Comparison of ENCODE assay signal across 17 cellular contexts in genomic region chr17:17545984-17546383, GRCh38.
"Had no signal": no experiment of that assay in that cellular context is flagged by ENCODE, and none has a peak within 500 bp of the region (broad histone marks: within the 10 kb centered on the region; RNA-seq: fewer than 3 reads in every experiment).

No MANE protein-coding gene starts in this region.

- H3K27ac Mint-ChIP-seq: activated CD4-positive, alpha-beta T cell treated with anti-CD3 and anti-CD28 coated beads, Interleukin-2, amount 10 ng/mL, durations not matched to agents 7 days and 5 days; activated naive CD8-positive, alpha-beta T cell treated with anti-CD3 and anti-CD28 coated beads, Interleukin-2, amount 10 ng/mL, durations not matched to agents 7 days and 5 days; activated T-helper 1 cell treated with anti-CD3 and anti-CD28 coated beads, Interleukin-12 subunit alpha, Interleukin-12 subunit beta, Interleukin-2, Interleukin-4 antibody, amounts not matched to agents 30 ng/mL and 10 ng/mL and 1 ng/mL, durations not matched to agents 14 hours and 24 hours and 36 hours; natural killer cell; stimulated activated naive CD8-positive, alpha-beta T cell treated with anti-CD3 and anti-CD28 coated beads, Interleukin-15, Interleukin-2, amounts not matched to agents 100 ng/mL and 50 ng/mL, for 24 hours had no signal

- H3K27me3 Mint-ChIP-seq: activated CD4-positive, alpha-beta T cell treated with anti-CD3 and anti-CD28 coated beads, Interleukin-2, amount 10 ng/mL, durations not matched to agents 7 days and 5 days; activated naive CD8-positive, alpha-beta T cell treated with anti-CD3 and anti-CD28 coated beads, Interleukin-2, amount 10 ng/mL, durations not matched to agents 7 days and 5 days; stimulated activated naive CD8-positive, alpha-beta T cell treated with anti-CD3 and anti-CD28 coated beads, Interleukin-15, Interleukin-2, amounts not matched to agents 100 ng/mL and 50 ng/mL, for 24 hours had no signal

- DNase-seq: activated CD4-positive, alpha-beta T cell treated with anti-CD3 and anti-CD28 coated beads, Interleukin-2, amount 10 ng/mL, durations not matched to agents 7 days and 5 days; activated CD8-positive, alpha-beta memory T cell treated with anti-CD3 and anti-CD28 coated beads for 24 hours; activated naive CD4-positive, alpha-beta T cell; activated naive CD8-positive, alpha-beta T cell treated with anti-CD3 and anti-CD28 coated beads, Interleukin-2, amount 10 ng/mL, durations not matched to agents 7 days and 5 days; colonic mucosa; hippocampal formation; mesenchymal stem cell; natural killer cell; sigmoid colon; spleen had no signal

- H3K36me3 Mint-ChIP-seq: activated naive CD8-positive, alpha-beta T cell treated with anti-CD3 and anti-CD28 coated beads, Interleukin-2, amount 10 ng/mL, durations not matched to agents 7 days and 5 days; natural killer cell had no signal

- H3K27ac ChIP-seq: colonic mucosa, psoas muscle, sigmoid colon, spleen had no signal

- H3K27me3 ChIP-seq: breast epithelium, colonic mucosa, sigmoid colon, spleen had no signal

- H3K9me3 ChIP-seq: breast epithelium, colonic mucosa, psoas muscle, sigmoid colon, spleen had no signal

- H3K4me1 Mint-ChIP-seq: activated CD4-positive, alpha-beta T cell treated with anti-CD3 and anti-CD28 coated beads, Interleukin-2, amount 10 ng/mL, durations not matched to agents 7 days and 5 days; activated naive CD8-positive, alpha-beta T cell treated with anti-CD3 and anti-CD28 coated beads, Interleukin-2, amount 10 ng/mL, durations not matched to agents 7 days and 5 days; natural killer cell had no signal

- FAIRE-seq: keratinocyte, urothelium cell line had no signal

- H3K4me3 Mint-ChIP-seq: activated CD4-positive, alpha-beta T cell treated with anti-CD3 and anti-CD28 coated beads, Interleukin-2, amount 10 ng/mL, durations not matched to agents 7 days and 5 days; activated naive CD8-positive, alpha-beta T cell treated with anti-CD3 and anti-CD28 coated beads, Interleukin-2, amount 10 ng/mL, durations not matched to agents 7 days and 5 days; activated T-helper 1 cell treated with anti-CD3 and anti-CD28 coated beads, Interleukin-12 subunit alpha, Interleukin-12 subunit beta, Interleukin-2, Interleukin-4 antibody, amounts not matched to agents 30 ng/mL and 10 ng/mL and 1 ng/mL, durations not matched to agents 14 hours and 24 hours and 36 hours; natural killer cell; stimulated activated naive CD8-positive, alpha-beta T cell treated with anti-CD3 and anti-CD28 coated beads, Interleukin-15, Interleukin-2, amounts not matched to agents 100 ng/mL and 50 ng/mL, for 24 hours had no signal

- H3K9me3 Mint-ChIP-seq: activated CD4-positive, alpha-beta T cell treated with anti-CD3 and anti-CD28 coated beads, Interleukin-2, amount 10 ng/mL, durations not matched to agents 7 days and 5 days; activated naive CD8-positive, alpha-beta T cell treated with anti-CD3 and anti-CD28 coated beads, Interleukin-2, amount 10 ng/mL, durations not matched to agents 7 days and 5 days; activated T-helper 1 cell treated with anti-CD3 and anti-CD28 coated beads, Interleukin-12 subunit alpha, Interleukin-12 subunit beta, Interleukin-2, Interleukin-4 antibody, amounts not matched to agents 30 ng/mL and 10 ng/mL and 1 ng/mL, durations not matched to agents 14 hours and 24 hours and 36 hours; natural killer cell; stimulated activated naive CD8-positive, alpha-beta T cell treated with anti-CD3 and anti-CD28 coated beads, Interleukin-15, Interleukin-2, amounts not matched to agents 100 ng/mL and 50 ng/mL, for 24 hours had no signal

- H3K4me3 ChIP-seq: breast epithelium, colonic mucosa, psoas muscle, sigmoid colon, spleen had no signal

- H3K36me3 ChIP-seq: breast epithelium, colonic mucosa, sigmoid colon had no signal

- ATAC-seq: esophagus mucosa, natural killer cell, psoas muscle had no signal

- H3K4me1 ChIP-seq: breast epithelium, colonic mucosa, spleen had no signal
